In genomic region chr19:1875646-1876493, GRCh38 we compare ENCODE assay signal across 8 cellular contexts. TPM values are rescaled to one million over a fixed set of nuclear protein-coding genes. Genes with fewer than 3 reads are reported as not detected.
A peak's percentile ranks its signal among the peaks of the same experiment; 100 is the strongest.
DNase-seq lines count a peak whose midpoint lies in the region; ATAC-seq, FAIRE-seq and TF ChIP-seq lines count a peak whose summit lies in the region.

No MANE protein-coding gene starts in this region.

- WGBS in IMR-90 (ENCODE audit: extremely low coverage in 2 of 2, insufficient read length in 1 of 2), 2 experiments = 1% methylated on average over 55 of the region's 87 CpGs; no CpG with 5 or more reads in 1 of the 2 experiments
- WGBS in esophagus, 2 donors = 0% methylated on average over 79 to 87 of the region's 87 CpGs

- peaks cover 65% of the 10 kb centered on the region for H3K36me3 Mint-ChIP-seq in activated T-cell treated with anti-CD3 and anti-CD28 coated beads, Interleukin-2, amount 50 U/mL, for 24 hours (ENCODE audit: low read depth)

- H3K4ac ChIP-seq in IMR-90 (ENCODE audit: low read depth, low read length) = peak overlapping the region; percentile 80

- peaks cover 38% of the 10 kb centered on the region for H3K4me1 Mint-ChIP-seq in activated T-cell treated with anti-CD3 and anti-CD28 coated beads, Interleukin-2, amount 50 U/mL, for 24 hours (ENCODE audit: low read depth)

- H3K79me2 ChIP-seq in OCI-LY7 (ENCODE audit: insufficient read depth, low read depth, low read length) = peaks cover 37% of the 10 kb centered on the region

- H2BK120ac ChIP-seq in IMR-90 (ENCODE audit: low read depth, low read length) = no peak overlapping the region

- peak overlapping the region; percentile 93 for H4K5ac ChIP-seq in IMR-90 (ENCODE audit: low read depth, low read length)

- peak overlapping the region; percentile 98 for H3K4me3 Mint-ChIP-seq in activated T-cell treated with anti-CD3 and anti-CD28 coated beads, Interleukin-2, amount 50 U/mL, for 24 hours

- H3K4me3 ChIP-seq in IMR-90 (ENCODE audit: insufficient read depth, low read depth, low read length) = peak overlapping the region; percentile 90
- H3K4me3 ChIP-seq in OCI-LY7 (ENCODE audit: low read depth, low read length, poor library complexity, severe bottlenecking) = peak overlapping the region; percentile 100
- H3K4me3 ChIP-seq in esophagus (ENCODE audit: low read depth in 1 of 2, low read length in 2 of 2) = peak overlapping the region; percentile 87 to 98
- peak overlapping the region; percentile 89 to 96 for H3K4me3 ChIP-seq in muscle layer of colon (ENCODE audit: low read depth in 1 of 2, low read length in 2 of 2)

- ATAC-seq in GM21515 (IDR thresholded peaks at IDR 0.05; ENCODE audit: unreplicated experiment) (peak; percentile 74), IMR-90 (ENCODE audit: low read depth) (peak; percentile 94)

- peak overlapping the region; percentile 85 for H3K27ac ChIP-seq in IMR-90 (ENCODE audit: insufficient read depth, low read length)
- H3K27ac ChIP-seq in OCI-LY7 (ENCODE audit: low read depth, low read length, poor library complexity, severe bottlenecking) = peak overlapping the region; percentile 62
- H3K27ac ChIP-seq in esophagus (ENCODE audit: low read depth in 2 of 2, low read length in 1 of 2) = peak overlapping the region; percentile 98 to 99
- H3K27ac ChIP-seq in muscle layer of colon (ENCODE audit: low read depth, low read length) = peak overlapping the region; percentile 90

- H3K4me1 ChIP-seq in IMR-90 (ENCODE audit: control insufficient read depth, insufficient read depth, low read length) = peaks cover 12% of the 10 kb centered on the region
- H3K4me1 ChIP-seq in OCI-LY7 (ENCODE audit: insufficient read depth, low read length, poor library complexity, severe bottlenecking) = peaks cover 20% of the 10 kb centered on the region
- H3K4me1 ChIP-seq in esophagus (ENCODE audit: control insufficient read depth in 2 of 2, insufficient read depth in 2 of 2, low read length in 1 of 2) = peaks cover 18 to 31% of the 10 kb centered on the region in 2 donors
- H3K4me1 ChIP-seq in muscle layer of colon (ENCODE audit: insufficient read depth, low read length) = peaks cover 30% of the 10 kb centered on the region

- H3K9me2 ChIP-seq in OCI-LY7 (ENCODE audit: insufficient read depth, low read length) = no peaks in the 10 kb centered on the region

- H3K9me3 ChIP-seq in IMR-90 (ENCODE audit: control insufficient read depth, insufficient read depth, low read length) (no peaks in the 10 kb centered on the region), OCI-LY7 (ENCODE audit: low read length) (no peaks in the 10 kb centered on the region), esophagus (ENCODE audit: control insufficient read depth in 2 of 2, insufficient read depth in 1 of 2, low read depth in 1 of 2, low read length in 1 of 2) (no peaks in the 10 kb centered on the region), muscle layer of colon (ENCODE audit: low read length) (no peaks in the 10 kb centered on the region)

- TF ChIP-seq RAD21 in IMR-90 (IDR thresholded peaks at IDR 0.05; ENCODE audit: low read length) = no peak

- no peaks in the 10 kb centered on the region for H3K9me3 Mint-ChIP-seq in activated T-cell treated with anti-CD3 and anti-CD28 coated beads, Interleukin-2, amount 50 U/mL, for 24 hours

- H3K4me2 ChIP-seq in IMR-90 (ENCODE audit: low read depth, low read length) = peak overlapping the region; percentile 97
- peak overlapping the region; percentile 81 for H3K4me2 ChIP-seq in OCI-LY7 (ENCODE audit: low read length)

- BruUV-seq in IMR-90 (replicated peaks; lab: Mats Ljungman, UMichigan) = no TSS peak
- no TSS peak for BruUV-seq in OCI-LY7 (replicated peaks; lab: Mats Ljungman, UMichigan)

- H4K8ac ChIP-seq in IMR-90 (ENCODE audit: low read depth in 2 of 2, low read length in 2 of 2) = peak overlapping the region; percentile 92 to 96

- peak overlapping the region; percentile 97 for H3K23ac ChIP-seq in IMR-90 (ENCODE audit: low read depth, low read length)

- DNase-seq in D721Med (ENCODE audit: insufficient read length, low spot score) (peak; percentile 83), IMR-90 (peak; percentile 83), OCI-LY7 (ENCODE audit: low spot score) (peak; percentile 94)
- peak; percentile 91 for DNase-seq in activated T-cell treated with anti-CD3 and anti-CD28 coated beads, Interleukin-2, amount 50 U/mL, for 24 hours
- peak; percentile 75 for DNase-seq in stimulated activated CD8-positive, alpha-beta memory T cell treated with anti-CD3 and anti-CD28 coated beads, Interleukin-7, amount 100 ng/mL, for 24 hours (ENCODE audit: low read depth)

- H2BK5ac ChIP-seq in IMR-90 (ENCODE audit: low read depth, low read length, poor library complexity, severe bottlenecking) = peak overlapping the region; percentile 74

- TF ChIP-seq POLR2A in IMR-90 (IDR thresholded peaks at IDR 0.05; ENCODE audit: low read depth, low read length) = peak; percentile 88

- H2AFZ ChIP-seq in IMR-90 (replicated peaks; ENCODE audit: low read length, poor library complexity) (peak overlapping the region; percentile 85), OCI-LY7 (ENCODE audit: low read length) (no peak overlapping the region; the same call in 1 of the 2 replicates)

- in situ Hi-C loops in IMR-90 (cut with MboI; ENCODE audit: low sequenced_read_pairs) = no loop called here

- 0 out of 3 replicates have a peak overlapping the region, but pooled peaks have one; percentile 34 for H2BK15ac ChIP-seq in IMR-90 (ENCODE audit: low read depth, low read length)

- H3K14ac ChIP-seq in IMR-90 (replicated peaks; ENCODE audit: low read depth, low read length) = peak overlapping the region; percentile 91

- H3K27me3 Mint-ChIP-seq in activated T-cell treated with anti-CD3 and anti-CD28 coated beads, Interleukin-2, amount 50 U/mL, for 24 hours = no peaks in the 10 kb centered on the region

- H2AK5ac ChIP-seq in IMR-90 (ENCODE audit: low read depth, low read length) = peak overlapping the region; percentile 94

- 0 out of 2 replicates have a peak, but pooled peaks cover 2% of the 10 kb centered on the region for H3K9me1 ChIP-seq in IMR-90 (ENCODE audit: insufficient read depth, low read length)

- peaks cover 7 to 51% of the 10 kb centered on the region in 2 experiments; a peak in 3 of 4 replicates for H3K79me1 ChIP-seq in IMR-90 (ENCODE audit: low read depth in 1 of 2, low read length in 2 of 2)

- no peak for TF ChIP-seq CTCF in D721Med (IDR thresholded peaks at IDR 0.05; ENCODE audit: insufficient read depth, missing control alignments)
- TF ChIP-seq CTCF in IMR-90 (conservative IDR thresholded peaks at IDR 0.05; ENCODE audit: low read depth, low read length) = no peak
- TF ChIP-seq CTCF in OCI-LY7 (conservative IDR thresholded peaks at IDR 0.05; ENCODE audit: low read length) = peak; percentile 66

- intact Hi-C loops in IMR-90 (cut with micrococcal nuclease) = no loop called here
- intact Hi-C loops in OCI-LY7 (cut with micrococcal nuclease; ENCODE audit: unreplicated experiment) = no loop called here

- POLR2A ChIA-PET in IMR-90 (lab: Charles Lee; ENCODE audit: unreplicated experiment) (no interaction called here), OCI-LY7 (lab: Charles Lee) (interaction anchor here (0.6 to 1.2 kb wide), 5 partner anchors 19 to 1085 kb away, joined by 3 to 6 read pairs (median 4); no protein-coding TSS in a partner anchor)

- no peak for FAIRE-seq in D721Med (lab: Jason Lieb, UNC)

- H3K18ac ChIP-seq in IMR-90 (ENCODE audit: low read depth, low read length) = no peak overlapping the region

- CTCF ChIA-PET in IMR-90 (lab: Yijun Ruan, JAX) (interaction anchor here (0.7 to 1.1 kb wide), 4 partner anchors 10 to 139 kb away, joined by 3 to 4 read pairs (median 3); no protein-coding TSS in a partner anchor), OCI-LY7 (lab: Charles Lee; ENCODE audit: unreplicated experiment) (interaction anchor here (1.4 kb wide), 1 partner anchor 11 kb away, joined by 12 read pairs; no protein-coding TSS in a partner anchor)

- no peak overlapping the region for H2BK20ac ChIP-seq in IMR-90 (ENCODE audit: low read depth, low read length)

- H3K9ac ChIP-seq in IMR-90 (ENCODE audit: low read depth, low read length) (peak overlapping the region; percentile 83), muscle layer of colon (ENCODE audit: low read length) (peak overlapping the region; percentile 64)

- H4K20me1 ChIP-seq in IMR-90 (ENCODE audit: insufficient read depth, low read length) (peaks cover 47% of the 10 kb centered on the region), OCI-LY7 (ENCODE audit: insufficient read depth, low read length) (peaks cover 13% of the 10 kb centered on the region)

- H2AK9ac ChIP-seq in IMR-90 (replicated peaks; ENCODE audit: low read depth, low read length, poor library complexity) = peak overlapping the region; percentile 48

- peak overlapping the region; percentile 77; the same call in 1 of the 2 replicates for H3K56ac ChIP-seq in IMR-90 (ENCODE audit: extremely low read depth, insufficient read depth, low read length)

- H3K36me3 ChIP-seq in IMR-90 (ENCODE audit: control insufficient read depth, insufficient read depth, low read length) (peaks cover 19% of the 10 kb centered on the region; the same call in 1 of the 2 replicates), OCI-LY7 (ENCODE audit: insufficient read depth, low read length) (peaks cover 44% of the 10 kb centered on the region), esophagus (ENCODE audit: control insufficient read depth in 2 of 2, insufficient read depth in 2 of 2, low read length in 1 of 2) (peaks cover 0 to 4% of the 10 kb centered on the region in 2 donors), muscle layer of colon (ENCODE audit: insufficient read depth, low read length) (no peaks in the 10 kb centered on the region)

- peak overlapping the region; percentile 88 for H4K91ac ChIP-seq in IMR-90 (ENCODE audit: insufficient read depth, low read depth, low read length)

- dilution Hi-C loops in IMR-90 (cut with HindIII; ENCODE audit: low sequenced_read_pairs, unreplicated experiment) = no loop called here

- H3K27ac Mint-ChIP-seq in activated T-cell treated with anti-CD3 and anti-CD28 coated beads, Interleukin-2, amount 50 U/mL, for 24 hours = peak overlapping the region; percentile 97

- H3K27me3 ChIP-seq in IMR-90 (ENCODE audit: control insufficient read depth, insufficient read depth, low read length) (no peaks in the 10 kb centered on the region), esophagus (ENCODE audit: control insufficient read depth in 1 of 2, insufficient read depth in 2 of 2, low read length in 2 of 2) (no peaks in the 10 kb centered on the region), muscle layer of colon (ENCODE audit: control insufficient read depth in 1 of 2, insufficient read depth in 2 of 2, low read length in 2 of 2) (no peaks in the 10 kb centered on the region)

RNA-seq across cellular contexts. Expression of gene ABHD17A, which starts 9.4 kb away (rescaled TPM):
- 31.9 and 37.8 TPM in 2 replicates for total RNA-seq in IMR-90 (2012; rRNA removed)
- polyA plus RNA-seq in IMR-90 (2012; rRNA removed) = 76.2 and 111 TPM in 2 replicates
- 52.5 and 129 TPM in 2 replicates for polyA plus RNA-seq in IMR-90 (2012; cell fraction: cytosol; rRNA removed)
- polyA plus RNA-seq in IMR-90 (2012; cell fraction: nucleus; rRNA removed; ENCODE audit: low replicate concordance) = 86.9 and 244 TPM in 2 replicates
- total RNA-seq in OCI-LY7 (2014; rRNA removed; shearing (Covaris generic)) = 98.7 and 130 TPM in 2 replicates
- 64.2 and 71.3 TPM in 2 replicates for total RNA-seq in OCI-LY7 (2022)
- 10 to 100 TPM; 73.9 to 76.2 TPM for polyA plus RNA-seq in esophagus

RNA-seq across cellular contexts. Expression of gene KLF16, which starts 12.5 kb away (rescaled TPM):
- total RNA-seq in IMR-90 (2012; rRNA removed) = 0.90 and 1.7 TPM in 2 replicates
- polyA plus RNA-seq in IMR-90 (2012; rRNA removed) = 13.1 and 31.4 TPM in 2 replicates
- polyA plus RNA-seq in IMR-90 (2012; cell fraction: cytosol; rRNA removed) = 14.5 and 19.8 TPM in 2 replicates
- 18.0 and 29.0 TPM in 2 replicates for polyA plus RNA-seq in IMR-90 (2012; cell fraction: nucleus; rRNA removed; ENCODE audit: low replicate concordance)
- total RNA-seq in OCI-LY7 (2014; rRNA removed; shearing (Covaris generic)) = 9.4 and 9.6 TPM in 2 replicates
- 39.1 and 44.4 TPM in 2 replicates for total RNA-seq in OCI-LY7 (2022)
- polyA plus RNA-seq in esophagus = 10 to 100 TPM in 1 of 2 donors, 1 to 10 TPM in 1; 9.3 to 13.5 TPM

RNA-seq across cellular contexts. Expression of gene REXO1, which starts 27.6 kb away (rescaled TPM):
- total RNA-seq in IMR-90 (2012; rRNA removed) (1.4 and 2.5 TPM in 2 replicates), OCI-LY7 (2022) (52.8 and 54.9 TPM in 2 replicates)
- polyA plus RNA-seq in IMR-90 (2012; rRNA removed) (39.2 and 63.7 TPM in 2 replicates), esophagus (10 to 100 TPM; 13.9 to 27.4 TPM)
- polyA plus RNA-seq in IMR-90 (2012; cell fraction: cytosol; rRNA removed) = 13.1 and 26.8 TPM in 2 replicates
- polyA plus RNA-seq in IMR-90 (2012; cell fraction: nucleus; rRNA removed; ENCODE audit: low replicate concordance) = 185 and 1,091 TPM in 2 replicates
- total RNA-seq in OCI-LY7 (2014; rRNA removed; shearing (Covaris generic)) = 13.9 and 24.0 TPM in 2 replicates

RNA-seq across cellular contexts. Expression of gene ADAT3, which starts 29.3 kb away (rescaled TPM):
- total RNA-seq in IMR-90 (2012; rRNA removed) (0.28 and 0.36 TPM in 2 replicates), OCI-LY7 (2022) (13.1 and 16.4 TPM in 2 replicates)
- polyA plus RNA-seq in IMR-90 (2012; rRNA removed) (2.8 and 3.6 TPM in 2 replicates), esophagus (1 to 10 TPM; 6.4 to 6.9 TPM)
- 2.5 and 5.0 TPM in 2 replicates for polyA plus RNA-seq in IMR-90 (2012; cell fraction: cytosol; rRNA removed)
- polyA plus RNA-seq in IMR-90 (2012; cell fraction: nucleus; rRNA removed; ENCODE audit: low replicate concordance) = 4.0 and 16.1 TPM in 2 replicates
- 5.6 and 7.9 TPM in 2 replicates for total RNA-seq in OCI-LY7 (2014; rRNA removed; shearing (Covaris generic))

RNA-seq across cellular contexts. Expression of gene SCAMP4, which starts 29.3 kb away (rescaled TPM):
- 10.8 and 16.1 TPM in 2 replicates for total RNA-seq in IMR-90 (2012; rRNA removed)
- 24.0 and 28.1 TPM in 2 replicates for polyA plus RNA-seq in IMR-90 (2012; rRNA removed)
- polyA plus RNA-seq in IMR-90 (2012; cell fraction: cytosol; rRNA removed) = 24.9 and 55.9 TPM in 2 replicates
- polyA plus RNA-seq in IMR-90 (2012; cell fraction: nucleus; rRNA removed; ENCODE audit: low replicate concordance) = 46.2 and 111 TPM in 2 replicates
- total RNA-seq in OCI-LY7 (2014; rRNA removed; shearing (Covaris generic)) = 13.4 and 21.3 TPM in 2 replicates
- 46.4 and 49.9 TPM in 2 replicates for total RNA-seq in OCI-LY7 (2022)
- 10 to 100 TPM; 29.0 to 38.6 TPM for polyA plus RNA-seq in esophagus

Comparison
In these comparisons a context has a peak if more than half of its experiments do, and no peak if none do; other contexts are left out.
1. Peak in every context shown above with its lines: DNase-seq, ATAC-seq, H3K4me3 ChIP-seq and H3K27ac ChIP-seq.